ENCODE assay signal across 22 cellular contexts in the genomic region with DNA sequence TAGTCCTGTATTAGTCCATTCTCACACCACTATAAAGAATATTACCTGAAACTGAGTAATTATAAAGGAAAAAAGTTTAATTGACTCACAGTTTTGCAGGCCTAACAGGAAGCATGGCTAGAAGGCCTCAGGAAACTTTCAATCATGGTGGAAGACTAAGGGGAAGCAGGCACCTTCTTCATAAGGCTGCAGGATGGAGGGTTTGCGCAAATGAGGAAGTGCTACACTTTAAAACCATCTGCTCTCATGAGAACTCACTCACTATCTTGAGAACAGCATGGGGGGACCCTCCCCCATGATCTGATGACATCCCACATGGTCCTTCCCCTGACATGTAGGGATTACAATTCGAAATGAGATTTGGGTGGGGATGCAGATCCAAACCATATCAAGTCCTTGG. TPM values are rescaled to one million over a fixed set of nuclear protein-coding genes. Genes with fewer than 3 reads are reported as not detected.
"Had no signal": no experiment of that assay in that cellular context is flagged by ENCODE, and none has a peak within 500 bp of the region (broad histone marks: within the 10 kb centered on the region; RNA-seq: fewer than 3 reads in every experiment).

No MANE protein-coding gene starts in this region.

- H3K9me3 ChIP-seq: body of pancreas, gastroesophageal sphincter had no signal

- H2AFZ ChIP-seq: hepatocyte had no signal

- DNase-seq: activated B cell treated with CpG ODN at 0.5 μM for 24 hours; activated CD4-positive, alpha-beta T cell treated with anti-CD3 and anti-CD28 coated beads, Interleukin-2, amount 50 U/mL, for 1 hour; activated naive CD4-positive, alpha-beta T cell treated with anti-CD3 and anti-CD28 coated beads, Interleukin-2, amount 50 U/mL, for 16 hours; body of pancreas; left ventricle myocardium superior; spleen; stimulated activated CD4-positive, alpha-beta T cell treated with anti-CD3 and anti-CD28 coated beads, Interleukin-1b, Interleukin-23, amount 100 ng/mL, for 48 hours; substantia nigra; T-helper 9 cell; trophoblast cell had no signal

- H3K27ac ChIP-seq: body of pancreas, gastroesophageal sphincter, hepatocyte, spleen had no signal

- H3K27me3 Mint-ChIP-seq: activated B cell treated with CpG ODN at 0.5 μM for 24 hours; stimulated activated memory B cell treated with anti-CD40 and anti-IgM and Interleukin-4, amounts not matched to agents 10 μg/mL and 1 μg/mL and 100 μg/mL, for 72 hours had no signal

- H3K36me3 Mint-ChIP-seq: stimulated activated memory B cell treated with anti-CD40 and anti-IgM and Interleukin-4, amounts not matched to agents 10 μg/mL and 1 μg/mL and 100 μg/mL, for 72 hours had no signal

- H3K36me3 ChIP-seq: gastroesophageal sphincter, spleen had no signal

- H3K9me3 Mint-ChIP-seq: activated T-helper 2 cell treated with anti-CD3 and anti-CD28 coated beads, Interferon-gamma antibody, Interleukin-2, Interleukin-4, amounts not matched to agents 10 μg/mL and 5 μg/mL and 100 μg/mL, durations not matched to agents 14 hours and 24 hours and 36 hours; central memory CD8-positive, alpha-beta T cell had no signal

- H3K27ac Mint-ChIP-seq: activated B cell treated with CpG ODN at 0.5 μM for 24 hours; activated T-helper 2 cell treated with anti-CD3 and anti-CD28 coated beads, Interferon-gamma antibody, Interleukin-2, Interleukin-4, amounts not matched to agents 10 μg/mL and 5 μg/mL and 100 μg/mL, durations not matched to agents 14 hours and 24 hours and 36 hours; stimulated activated memory B cell treated with anti-CD40 and anti-IgM and Interleukin-4, amounts not matched to agents 10 μg/mL and 1 μg/mL and 100 μg/mL, for 72 hours had no signal

- H3K4me3 Mint-ChIP-seq: activated B cell treated with CpG ODN at 0.5 μM for 24 hours; central memory CD8-positive, alpha-beta T cell; neural crest cell; stimulated activated memory B cell treated with anti-CD40 and anti-IgM and Interleukin-4, amounts not matched to agents 10 μg/mL and 1 μg/mL and 100 μg/mL, for 72 hours had no signal

- H3K4me2 ChIP-seq: hepatocyte had no signal

- H3K4me3 ChIP-seq: body of pancreas, gastroesophageal sphincter, hepatocyte, spleen had no signal

- ATAC-seq: body of pancreas; gastroesophageal sphincter; left ventricle myocardium superior; sciatic nerve; stimulated activated memory B cell treated with anti-CD40 and anti-IgM and Interleukin-4, amounts not matched to agents 10 μg/mL and 1 μg/mL and 100 μg/mL, for 72 hours had no signal

- H3K27me3 ChIP-seq: body of pancreas, gastroesophageal sphincter, hepatocyte, spleen had no signal

- H3K79me2 ChIP-seq: hepatocyte had no signal

- H3K4me1 Mint-ChIP-seq: central memory CD8-positive, alpha-beta T cell; neural crest cell; stimulated activated memory B cell treated with anti-CD40 and anti-IgM and Interleukin-4, amounts not matched to agents 10 μg/mL and 1 μg/mL and 100 μg/mL, for 72 hours had no signal

- H3K4me1 ChIP-seq: body of pancreas, gastroesophageal sphincter, spleen had no signal

RNA-seq across cellular contexts. Expression of gene MAGEA11, which starts 12.1 kb away (rescaled TPM):
- total RNA-seq: activated B cell treated with CpG ODN at 0.5 μM for 24 hours; activated T-helper 2 cell treated with anti-CD3 and anti-CD28 coated beads, Interferon-gamma antibody, Interleukin-2, Interleukin-4, amounts not matched to agents 10 μg/mL and 5 μg/mL and 100 μg/mL, durations not matched to agents 14 hours and 24 hours and 36 hours; body of pancreas; epithelial cell of proximal tubule; gastroesophageal sphincter; hepatocyte; kidney epithelial cell; left ventricle myocardium superior; mesenteric fat pad; neural crest cell; osteocyte; pulmonary artery endothelial cell; sciatic nerve; spleen had no signal
- polyA plus RNA-seq: hepatocyte had no signal
